Comparison of ENCODE assay signal across 18 cellular contexts in genomic region chr9:19894975-19895374, GRCh38.
DNase-seq lines count a peak whose midpoint lies in the region; ATAC-seq and TF ChIP-seq lines count a peak whose summit lies in the region.
"Had no signal": no experiment of that assay in that cellular context is flagged by ENCODE, and none has a peak within 500 bp of the region (broad histone marks: within the 10 kb centered on the region; RNA-seq: fewer than 3 reads in every experiment).

No MANE protein-coding gene starts in this region.

- no peaks in the 10 kb centered on the region for H3K4me1 ChIP-seq in smooth muscle cell (ENCODE audit: low read depth)

- H3K9ac ChIP-seq in smooth muscle cell (ENCODE audit: low read depth) = no peak overlapping the region

- no peaks in the 10 kb centered on the region for H3K4me1 Mint-ChIP-seq in stimulated activated naive B cell treated with anti-CD40 and anti-IgM and Interleukin-4, amounts not matched to agents 10 μg/mL and 1 μg/mL and 100 μg/mL, for 72 hours
- no peaks in the 10 kb centered on the region for H3K4me1 Mint-ChIP-seq in stimulated activated naive CD8-positive, alpha-beta T cell treated with anti-CD3 and anti-CD28 coated beads, Interleukin-15, amount 100 ng/mL, for 72 hours
- H3K4me1 Mint-ChIP-seq: activated naive CD8-positive, alpha-beta T cell treated with anti-CD3 and anti-CD28 coated beads, Interleukin-2, amount 50 U/mL, for 24 hours; B cell had no signal

- peak overlapping the region; percentile 40 for H3K27ac ChIP-seq in smooth muscle cell (ENCODE audit: low read depth)

- no peak overlapping the region for H3K27ac Mint-ChIP-seq in stimulated activated naive B cell treated with anti-CD40 and anti-IgM and Interleukin-4, amounts not matched to agents 10 μg/mL and 1 μg/mL and 100 μg/mL, for 72 hours
- H3K27ac Mint-ChIP-seq in stimulated activated naive CD8-positive, alpha-beta T cell treated with anti-CD3 and anti-CD28 coated beads, Interleukin-15, amount 100 ng/mL, for 72 hours = no peak overlapping the region
- H3K27ac Mint-ChIP-seq: activated naive CD8-positive, alpha-beta T cell treated with anti-CD3 and anti-CD28 coated beads, Interleukin-2, amount 50 U/mL, for 24 hours; B cell had no signal

- no peak for TF ChIP-seq CTCF in cardiac fibroblast (IDR thresholded peaks at IDR 0.05; ENCODE audit: low read depth, low read length)
- no peak for TF ChIP-seq CTCF in smooth muscle cell (IDR thresholded peaks at IDR 0.05; ENCODE audit: borderline replicate concordance, insufficient read depth, poor library complexity, severe bottlenecking)

- peaks cover 0 to 5% of the 10 kb centered on the region in 2 donors for H3K27me3 Mint-ChIP-seq in stimulated activated naive B cell treated with anti-CD40 and anti-IgM and Interleukin-4, amounts not matched to agents 10 μg/mL and 1 μg/mL and 100 μg/mL, for 72 hours
- H3K27me3 Mint-ChIP-seq in stimulated activated naive CD8-positive, alpha-beta T cell treated with anti-CD3 and anti-CD28 coated beads, Interleukin-15, amount 100 ng/mL, for 72 hours = no peaks in the 10 kb centered on the region
- H3K27me3 Mint-ChIP-seq: activated naive CD8-positive, alpha-beta T cell treated with anti-CD3 and anti-CD28 coated beads, Interleukin-2, amount 50 U/mL, for 24 hours had no signal

- no peak overlapping the region for H3K4me3 Mint-ChIP-seq in stimulated activated naive B cell treated with anti-CD40 and anti-IgM and Interleukin-4, amounts not matched to agents 10 μg/mL and 1 μg/mL and 100 μg/mL, for 72 hours
- H3K4me3 Mint-ChIP-seq in stimulated activated naive CD8-positive, alpha-beta T cell treated with anti-CD3 and anti-CD28 coated beads, Interleukin-15, amount 100 ng/mL, for 72 hours = no peak overlapping the region
- H3K4me3 Mint-ChIP-seq: activated naive CD8-positive, alpha-beta T cell treated with anti-CD3 and anti-CD28 coated beads, Interleukin-2, amount 50 U/mL, for 24 hours; B cell had no signal

- H2AFZ ChIP-seq in smooth muscle cell (ENCODE audit: low read depth) = no peak overlapping the region

- H3K27me3 ChIP-seq in smooth muscle cell (ENCODE audit: low read depth) = no peaks in the 10 kb centered on the region
- H3K27me3 ChIP-seq: thyroid gland had no signal

- peak; percentile 2 for DNase-seq in HCEC 1CT
- peak; percentile 10 to 43 for DNase-seq in cardiac fibroblast (ENCODE audit: low read depth in 2 of 2)
- peak; percentile 69 for DNase-seq in iris pigment epithelial cell (ENCODE audit: low read depth)
- DNase-seq in smooth muscle cell (lab: John Stamatoyannopoulos, UW; ENCODE audit: unreplicated experiment) = no peak
- no peak for DNase-seq in stimulated activated naive B cell treated with anti-CD40 and anti-IgM and Interleukin-4, amounts not matched to agents 10 μg/mL and 1 μg/mL and 100 μg/mL, for 72 hours
- DNase-seq in stimulated activated naive CD8-positive, alpha-beta T cell treated with anti-CD3 and anti-CD28 coated beads, Interleukin-15, amount 100 ng/mL, for 72 hours = no peak
- DNase-seq: activated CD4-positive, alpha-beta T cell treated with anti-CD3 and anti-CD28 coated beads for 48 hours; activated naive CD8-positive, alpha-beta T cell treated with anti-CD3 and anti-CD28 coated beads, Interleukin-2, amount 50 U/mL, for 24 hours; Caco-2; cerebellar nuclear complex; effector memory CD4-positive, alpha-beta T cell; left cardiac atrium; NCI-H1092 treated with DMSO at 0.1 percent for 48 hours; NCI-H2081 treated with DMSO at 0.1 percent for 48 hours; SW 1271; thyroid gland had no signal

- WGBS in smooth muscle cell (ENCODE audit: low lambda C conversion rate) = 28% methylated on average over 3 of the region's 3 CpGs

- no peaks in the 10 kb centered on the region for H3K36me3 Mint-ChIP-seq in stimulated activated naive B cell treated with anti-CD40 and anti-IgM and Interleukin-4, amounts not matched to agents 10 μg/mL and 1 μg/mL and 100 μg/mL, for 72 hours

- no peaks in the 10 kb centered on the region for H3K79me2 ChIP-seq in smooth muscle cell (ENCODE audit: low read depth)

- no peak for ATAC-seq in GM21423 (IDR thresholded peaks at IDR 0.05; ENCODE audit: unreplicated experiment)
- ATAC-seq in stimulated activated naive B cell treated with anti-CD40 and anti-IgM and Interleukin-4, amounts not matched to agents 10 μg/mL and 1 μg/mL and 100 μg/mL, for 72 hours (replicated peaks) = no peak
- no peak for ATAC-seq in stimulated activated naive CD8-positive, alpha-beta T cell treated with anti-CD3 and anti-CD28 coated beads, Interleukin-15, amount 100 ng/mL, for 72 hours
- ATAC-seq: activated naive CD8-positive, alpha-beta T cell treated with anti-CD3 and anti-CD28 coated beads, Interleukin-2, amount 50 U/mL, for 24 hours had no signal

- H4K20me1 ChIP-seq in smooth muscle cell (ENCODE audit: low read depth) = no peaks in the 10 kb centered on the region

- no peaks in the 10 kb centered on the region for H3F3A ChIP-seq in smooth muscle cell (ENCODE audit: low read depth)

- H3K36me3 ChIP-seq in smooth muscle cell (ENCODE audit: low read depth) = no peaks in the 10 kb centered on the region
- H3K36me3 ChIP-seq: thyroid gland had no signal

- no peaks in the 10 kb centered on the region for H3K9me3 ChIP-seq in smooth muscle cell (replicated peaks; ENCODE audit: low read depth)
- H3K9me3 ChIP-seq: Caco-2, thyroid gland had no signal

- H3K4me3 ChIP-seq in cardiac fibroblast (replicated peaks in 1 of 2; ENCODE audit: low read depth in 2 of 2, low read length in 2 of 2) (no peak overlapping the region), smooth muscle cell (no peak overlapping the region)
- H3K4me3 ChIP-seq: thyroid gland had no signal

- no peaks in the 10 kb centered on the region for H3K9me3 Mint-ChIP-seq in stimulated activated naive B cell treated with anti-CD40 and anti-IgM and Interleukin-4, amounts not matched to agents 10 μg/mL and 1 μg/mL and 100 μg/mL, for 72 hours
- peaks cover 0 to 4% of the 10 kb centered on the region in 2 donors for H3K9me3 Mint-ChIP-seq in stimulated activated naive CD8-positive, alpha-beta T cell treated with anti-CD3 and anti-CD28 coated beads, Interleukin-15, amount 100 ng/mL, for 72 hours
- H3K9me3 Mint-ChIP-seq: activated naive CD8-positive, alpha-beta T cell treated with anti-CD3 and anti-CD28 coated beads, Interleukin-2, amount 50 U/mL, for 24 hours had no signal

- H3K4me2 ChIP-seq in smooth muscle cell = peak overlapping the region; percentile 5

Comparison
In these comparisons a context has a peak if more than half of its experiments do, and no peak if none do; other contexts are left out.
1. DNase-seq: peak in HCEC 1CT (single experiment), cardiac fibroblast (2 of 2) and iris pigment epithelial cell (single experiment); none in smooth muscle cell (single experiment), stimulated activated naive B cell treated with anti-CD40 and anti-IgM and Interleukin-4, amounts not matched to agents 10 μg/mL and 1 μg/mL and 100 μg/mL, for 72 hours (single experiment) and stimulated activated naive CD8-positive, alpha-beta T cell treated with anti-CD3 and anti-CD28 coated beads, Interleukin-15, amount 100 ng/mL, for 72 hours (0 of 2).